ENCODE assay signal across 17 cellular contexts in the genomic region with DNA sequence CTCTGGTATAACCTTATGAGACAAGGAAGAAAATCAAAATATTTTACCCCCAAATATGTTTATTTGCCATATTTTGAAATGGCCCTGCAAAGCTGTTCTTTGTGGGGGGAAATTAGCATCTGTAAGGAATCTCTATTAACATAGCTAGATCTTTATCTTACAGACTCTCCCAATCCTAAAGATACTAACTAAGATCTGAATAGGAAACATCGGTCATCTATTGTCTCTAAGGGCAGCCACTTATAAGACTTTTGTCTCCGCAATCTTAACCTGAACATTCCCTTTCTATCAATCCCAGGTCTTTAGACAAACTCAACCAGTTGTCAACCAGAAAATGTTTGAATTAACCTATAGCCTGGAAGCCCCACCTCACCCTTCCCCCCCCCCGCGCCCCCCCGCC. TPM values are rescaled to one million over a fixed set of nuclear protein-coding genes. Genes with fewer than 3 reads are reported as not detected.
DNase-seq lines count a peak whose midpoint lies in the region; ATAC-seq and TF ChIP-seq lines count a peak whose summit lies in the region.
"Had no signal": no experiment of that assay in that cellular context is flagged by ENCODE, and none has a peak within 500 bp of the region (broad histone marks: within the 10 kb centered on the region; RNA-seq: fewer than 3 reads in every experiment).

No MANE protein-coding gene starts in this region.

- H3F3A ChIP-seq in GM23338 (replicated peaks; ENCODE audit: low read depth), result peaks cover 12% of the 10 kb centered on the region

- no peaks in the 10 kb centered on the region for H3K27me3 ChIP-seq in GM23338 (ENCODE audit: insufficient read depth)
- H3K27me3 ChIP-seq in left lung, result no peaks in the 10 kb centered on the region
- H3K27me3 ChIP-seq: BLaER1 treated with 17β-estradiol and CSF1 and Interleukin-3, amounts not matched to agents 10 nM and 100 nM had no signal

- H3K4me1 ChIP-seq in GM23338 (ENCODE audit: insufficient read depth), result peaks cover 9% of the 10 kb centered on the region
- no peaks in the 10 kb centered on the region for H3K4me1 ChIP-seq in left lung
- H3K4me1 ChIP-seq: BLaER1 treated with 17β-estradiol and CSF1 and Interleukin-3, amounts not matched to agents 10 nM and 100 nM had no signal

- peaks cover 3% of the 10 kb centered on the region; the same call in 1 of the 2 replicates for H3K9me2 ChIP-seq in GM23338 (ENCODE audit: insufficient read depth)

- POLR2A ChIA-PET in WTC11 (lab: Charles Lee), result no interaction called here

- H4K20me1 ChIP-seq in GM23338 (replicated peaks; ENCODE audit: insufficient read depth), result no peaks in the 10 kb centered on the region; the same call in 1 of the 2 replicates

- no peak overlapping the region for H3K4me2 ChIP-seq in GM23338
- H3K4me2 ChIP-seq: A549; BLaER1 treated with 17β-estradiol and CSF1 and Interleukin-3, amounts not matched to agents 10 nM and 100 nM had no signal

- H3K4me1 Mint-ChIP-seq in GM23338 (peaks cover 34% of the 10 kb centered on the region), WTC11 (peaks cover 52% of the 10 kb centered on the region), neural crest cell (no peaks in the 10 kb centered on the region)
- H3K4me1 Mint-ChIP-seq: B cell had no signal

- CTCF ChIA-PET in WTC11 (lab: Charles Lee), result interaction anchor here (0.6 to 1.8 kb wide), 2 partner anchors 9 to 1643 kb away, joined by 3 to 7 read pairs; a partner anchor contains a TSS

- no peaks in the 10 kb centered on the region for H3K9me3 ChIP-seq in left lung
- H3K9me3 ChIP-seq: A549, Caco-2 had no signal

- H3K27ac Mint-ChIP-seq in GM23338 (no peak overlapping the region), WTC11 (peak overlapping the region; percentile 74), neural crest cell (ENCODE audit: unreplicated experiment) (no peak overlapping the region)
- H3K27ac Mint-ChIP-seq: B cell; CD4-positive, alpha-beta T cell; CD8-positive, alpha-beta T cell had no signal

- H3K27ac ChIP-seq in GM23338 (ENCODE audit: low read depth) (peak overlapping the region; percentile 69; the same call in 1 of the 2 replicates), left lung (no peak overlapping the region)
- H3K27ac ChIP-seq: 22Rv1; A549; BLaER1 treated with 17β-estradiol and CSF1 and Interleukin-3, amounts not matched to agents 10 nM and 100 nM; C4-2B had no signal

- H3K27me3 Mint-ChIP-seq in GM23338 (ENCODE audit: insufficient read depth, low read depth, poor library complexity) (peaks cover 12% of the 10 kb centered on the region), WTC11 (ENCODE audit: low read depth) (no peaks in the 10 kb centered on the region), neural crest cell (ENCODE audit: low read depth) (no peaks in the 10 kb centered on the region)
- H3K27me3 Mint-ChIP-seq: B cell had no signal

- no peaks in the 10 kb centered on the region for H3K79me2 ChIP-seq in GM23338 (replicated peaks; ENCODE audit: insufficient read depth)

- H3K36me3 Mint-ChIP-seq in GM23338 (ENCODE audit: low read depth) (peaks cover 26% of the 10 kb centered on the region), WTC11 (peaks cover 3% of the 10 kb centered on the region), neural crest cell (ENCODE audit: low read depth) (peaks cover 18% of the 10 kb centered on the region)

- H3K4me3 Mint-ChIP-seq in GM23338 (no peak overlapping the region), WTC11 (no peak overlapping the region), neural crest cell (peak overlapping the region; percentile 23)
- H3K4me3 Mint-ChIP-seq: B cell; CD4-positive, alpha-beta T cell; CD8-positive, alpha-beta T cell had no signal

- H2AFZ ChIP-seq in GM23338, result no peak overlapping the region

- no peak overlapping the region for H3K4me3 ChIP-seq in GM23338
- no peak overlapping the region for H3K4me3 ChIP-seq in left lung
- H3K4me3 ChIP-seq: A549; BLaER1 treated with 17β-estradiol and CSF1 and Interleukin-3, amounts not matched to agents 10 nM and 100 nM had no signal

- DNase-seq in GM23338 (ENCODE audit: low spot score), result peak; percentile 17
- no peak for DNase-seq in WTC11 (ENCODE audit: low spot score)
- DNase-seq in neural crest cell (ENCODE audit: low read depth, low spot score), result no peak
- DNase-seq in left lung, result no peak
- DNase-seq: AML-193; Caco-2; Calu3; CD4-positive, alpha-beta T cell; CD8-positive, alpha-beta T cell; DMS79 treated with DMSO at 0.1 percent for 48 hours; GF-D8 had no signal

- intact Hi-C loops in left lung (cut with DNase I), result no loop called here

- H3K36me3 ChIP-seq in GM23338 (ENCODE audit: insufficient read depth) (no peaks in the 10 kb centered on the region), left lung (peaks cover 0 to 10% of the 10 kb centered on the region in 2 donors)

- H3K9me3 Mint-ChIP-seq in GM23338, result peaks cover 16% of the 10 kb centered on the region; the same call in 2 of the 3 replicates
- no peaks in the 10 kb centered on the region for H3K9me3 Mint-ChIP-seq in WTC11
- no peaks in the 10 kb centered on the region for H3K9me3 Mint-ChIP-seq in neural crest cell
- H3K9me3 Mint-ChIP-seq: CD4-positive, alpha-beta T cell; CD8-positive, alpha-beta T cell had no signal

- ATAC-seq in GM23338, result peak; percentile 40
- ATAC-seq in WTC11, result peak; percentile 27; the same call in 1 of the 2 replicates
- no peak for ATAC-seq in left lung
- no peak for ATAC-seq in HG03196 (IDR thresholded peaks at IDR 0.05; ENCODE audit: unreplicated experiment)
- ATAC-seq: CD8-positive, alpha-beta T cell had no signal

- TF ChIP-seq CTCF in GM23338 (conservative IDR thresholded peaks at IDR 0.05; ENCODE audit: low read depth in 2 of 2), result no peak
- TF ChIP-seq CTCF in WTC11 (IDR thresholded peaks at IDR 0.05), result no peak
- no peak for TF ChIP-seq CTCF in neural crest cell (conservative IDR thresholded peaks at IDR 0.05)
- no peak for TF ChIP-seq CTCF in left lung (IDR thresholded peaks at IDR 0.05)

TF ChIP-seq in GM23338, 12 proteins besides CTCF, POLR2A, EP300 and RAD21 (continues in another document):
- TF ChIP-seq CREB1 (CRISPR knock-in tag; IDR thresholded peaks at IDR 0.05; ENCODE audit: low read depth), result no peak

TF ChIP-seq in WTC11, 78 proteins besides CTCF, POLR2A, EP300 and RAD21 (continues in another document):
- no peak for TF ChIP-seq JAZF1 (CRISPR knock-in tag; IDR thresholded peaks at IDR 0.05)
- TF ChIP-seq TEAD4 (CRISPR knock-in tag; IDR thresholded peaks at IDR 0.05), result no peak
- TF ChIP-seq, protein P1, sequence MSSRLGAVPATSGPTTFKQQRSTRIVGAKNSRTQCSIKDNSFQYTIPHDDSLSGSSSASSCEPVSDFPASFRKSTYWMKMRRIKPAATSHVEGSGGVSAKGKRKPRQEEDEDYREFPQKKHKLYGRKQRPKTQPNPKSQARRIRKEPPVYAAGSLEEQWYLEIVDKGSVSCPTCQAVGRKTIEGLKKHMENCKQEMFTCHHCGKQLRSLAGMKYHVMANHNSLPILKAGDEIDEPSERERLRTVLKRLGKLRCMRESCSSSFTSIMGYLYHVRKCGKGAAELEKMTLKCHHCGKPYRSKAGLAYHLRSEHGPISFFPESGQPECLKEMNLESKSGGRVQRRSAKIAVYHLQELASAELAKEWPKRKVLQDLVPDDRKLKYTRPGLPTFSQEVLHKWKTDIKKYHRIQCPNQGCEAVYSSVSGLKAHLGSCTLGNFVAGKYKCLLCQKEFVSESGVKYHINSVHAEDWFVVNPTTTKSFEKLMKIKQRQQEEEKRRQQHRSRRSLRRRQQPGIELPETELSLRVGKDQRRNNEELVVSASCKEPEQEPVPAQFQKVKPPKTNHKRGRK (CRISPR knock-in tag; IDR thresholded peaks at IDR 0.05; ENCODE audit: borderline replicate concordance), result no peak
- no peak for TF ChIP-seq OVOL2 (CRISPR knock-in tag; IDR thresholded peaks at IDR 0.05; ENCODE audit: borderline replicate concordance)
- TF ChIP-seq, protein P2, sequence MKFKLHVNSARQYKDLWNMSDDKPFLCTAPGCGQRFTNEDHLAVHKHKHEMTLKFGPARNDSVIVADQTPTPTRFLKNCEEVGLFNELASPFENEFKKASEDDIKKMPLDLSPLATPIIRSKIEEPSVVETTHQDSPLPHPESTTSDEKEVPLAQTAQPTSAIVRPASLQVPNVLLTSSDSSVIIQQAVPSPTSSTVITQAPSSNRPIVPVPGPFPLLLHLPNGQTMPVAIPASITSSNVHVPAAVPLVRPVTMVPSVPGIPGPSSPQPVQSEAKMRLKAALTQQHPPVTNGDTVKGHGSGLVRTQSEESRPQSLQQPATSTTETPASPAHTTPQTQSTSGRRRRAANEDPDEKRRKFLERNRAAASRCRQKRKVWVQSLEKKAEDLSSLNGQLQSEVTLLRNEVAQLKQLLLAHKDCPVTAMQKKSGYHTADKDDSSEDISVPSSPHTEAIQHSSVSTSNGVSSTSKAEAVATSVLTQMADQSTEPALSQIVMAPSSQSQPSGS (CRISPR knock-in tag; IDR thresholded peaks at IDR 0.05; ENCODE audit: borderline replicate concordance, low read depth), result no peak
- no peak for TF ChIP-seq ZNF671 (CRISPR knock-in tag; IDR thresholded peaks at IDR 0.05)
- TF ChIP-seq ZNF396 (CRISPR knock-in tag; IDR thresholded peaks at IDR 0.05; ENCODE audit: borderline replicate concordance), result no peak
- TF ChIP-seq GRHL2 (CRISPR knock-in tag; IDR thresholded peaks at IDR 0.05; ENCODE audit: insufficient replicate concordance, severe bottlenecking), result no peak
- no peak for TF ChIP-seq ZNF219 (CRISPR knock-in tag; IDR thresholded peaks at IDR 0.05; ENCODE audit: borderline replicate concordance)
- TF ChIP-seq, protein P3, sequence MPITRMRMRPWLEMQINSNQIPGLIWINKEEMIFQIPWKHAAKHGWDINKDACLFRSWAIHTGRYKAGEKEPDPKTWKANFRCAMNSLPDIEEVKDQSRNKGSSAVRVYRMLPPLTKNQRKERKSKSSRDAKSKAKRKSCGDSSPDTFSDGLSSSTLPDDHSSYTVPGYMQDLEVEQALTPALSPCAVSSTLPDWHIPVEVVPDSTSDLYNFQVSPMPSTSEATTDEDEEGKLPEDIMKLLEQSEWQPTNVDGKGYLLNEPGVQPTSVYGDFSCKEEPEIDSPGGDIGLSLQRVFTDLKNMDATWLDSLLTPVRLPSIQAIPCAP (CRISPR knock-in tag; IDR thresholded peaks at IDR 0.05), result no peak
- TF ChIP-seq GTF2I (CRISPR knock-in tag; conservative IDR thresholded peaks at IDR 0.05), result no peak
- TF ChIP-seq, protein P4, sequence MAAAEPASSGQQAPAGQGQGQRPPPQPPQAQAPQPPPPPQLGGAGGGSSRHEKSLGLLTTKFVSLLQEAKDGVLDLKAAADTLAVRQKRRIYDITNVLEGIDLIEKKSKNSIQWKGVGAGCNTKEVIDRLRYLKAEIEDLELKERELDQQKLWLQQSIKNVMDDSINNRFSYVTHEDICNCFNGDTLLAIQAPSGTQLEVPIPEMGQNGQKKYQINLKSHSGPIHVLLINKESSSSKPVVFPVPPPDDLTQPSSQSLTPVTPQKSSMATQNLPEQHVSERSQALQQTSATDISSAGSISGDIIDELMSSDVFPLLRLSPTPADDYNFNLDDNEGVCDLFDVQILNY (CRISPR knock-in tag; IDR thresholded peaks at IDR 0.05), result no peak

RNA-seq across cellular contexts. Expression of a gene that starts 21.2 kb away (rescaled TPM):
- total RNA-seq in GM23338 (2014; rRNA removed; shearing (Covaris generic)), result 48.8 and 50.9 TPM in 2 replicates
- polyA plus RNA-seq in GM23338 (2016; fragmentation: Nextera tagmentation; extraction: Ambion mirVana), result 40.2 and 44.1 TPM in 2 replicates
- 39.7 to 45.4 TPM (median 42.0 TPM) in 3 replicates for total RNA-seq in WTC11 (2021)
- total RNA-seq in neural crest cell, result 55.6 and 70.7 TPM in 2 replicates
- total RNA-seq in left lung, result 10 to 100 TPM; 18.8 to 32.4 TPM

Comparison
In these comparisons a context has a peak if more than half of its experiments do, and no peak if none do; other contexts are left out.
1. ATAC-seq: peak in GM23338 (single experiment) and WTC11 (single experiment); none in left lung (single experiment) and HG03196 (single experiment).